In genomic region chrX:105219454-105220401, GRCh38 we compare ENCODE assay signal across 30 cellular contexts. TPM values are rescaled to one million over a fixed set of nuclear protein-coding genes. Genes with fewer than 3 reads are reported as not detected.
"Had no signal": no experiment of that assay in that cellular context is flagged by ENCODE, and none has a peak within 500 bp of the region (broad histone marks: within the 10 kb centered on the region; RNA-seq: fewer than 3 reads in every experiment).

No MANE protein-coding gene starts in this region.

- H3K27me3 ChIP-seq: MG63, Peyer's patch, SJSA1 had no signal

- H3K4me3 ChIP-seq: MG63, Peyer's patch, SJSA1 had no signal

- H3K4me1 ChIP-seq: Peyer's patch, SJSA1 had no signal

- ATAC-seq: PC-3 had no signal

- H3K36me3 ChIP-seq: MG63, Peyer's patch, SJSA1 had no signal

- H3K27ac ChIP-seq: Peyer's patch, SJSA1 had no signal

- DNase-seq: Kasumi-1, MG63, NCI-H1048, NCI-H1092 treated with DMSO at 0.1 percent for 48 hours, NCI-H1105 treated with DMSO at 0.1 percent for 48 hours, NCI-H1436, NCI-H146, NCI-H1694, NCI-H187 treated with DMSO at 0.1 percent for 48 hours, NCI-H2029, NCI-H2081, NCI-H2171, NCI-H226, NCI-H446 treated with DMSO at 0.1 percent for 48 hours, NCI-H510A, NCI-H524, NCI-H526, NCI-H69, NCI-H748 treated with DMSO at 0.1 percent for 48 hours, NCI-H82, OCI-M1, PC-3, Peyer's patch, Right ventricle myocardium superior, RPMI8226, SHP77 treated with DMSO at 0.1 percent for 48 hours, SK-N-SH, SW 1271 had no signal

- H3K9me3 ChIP-seq: MG63, Peyer's patch, SJSA1, SK-N-SH had no signal

RNA-seq across cellular contexts. Expression of gene TEX13A, which starts 0.8 kb away (rescaled TPM):
- total RNA-seq: M059J, PC-3, Peyer's patch, Right ventricle myocardium superior, SJSA1 had no signal
